Comparison of ENCODE assay signal across 9 cellular contexts in the genomic region with DNA sequence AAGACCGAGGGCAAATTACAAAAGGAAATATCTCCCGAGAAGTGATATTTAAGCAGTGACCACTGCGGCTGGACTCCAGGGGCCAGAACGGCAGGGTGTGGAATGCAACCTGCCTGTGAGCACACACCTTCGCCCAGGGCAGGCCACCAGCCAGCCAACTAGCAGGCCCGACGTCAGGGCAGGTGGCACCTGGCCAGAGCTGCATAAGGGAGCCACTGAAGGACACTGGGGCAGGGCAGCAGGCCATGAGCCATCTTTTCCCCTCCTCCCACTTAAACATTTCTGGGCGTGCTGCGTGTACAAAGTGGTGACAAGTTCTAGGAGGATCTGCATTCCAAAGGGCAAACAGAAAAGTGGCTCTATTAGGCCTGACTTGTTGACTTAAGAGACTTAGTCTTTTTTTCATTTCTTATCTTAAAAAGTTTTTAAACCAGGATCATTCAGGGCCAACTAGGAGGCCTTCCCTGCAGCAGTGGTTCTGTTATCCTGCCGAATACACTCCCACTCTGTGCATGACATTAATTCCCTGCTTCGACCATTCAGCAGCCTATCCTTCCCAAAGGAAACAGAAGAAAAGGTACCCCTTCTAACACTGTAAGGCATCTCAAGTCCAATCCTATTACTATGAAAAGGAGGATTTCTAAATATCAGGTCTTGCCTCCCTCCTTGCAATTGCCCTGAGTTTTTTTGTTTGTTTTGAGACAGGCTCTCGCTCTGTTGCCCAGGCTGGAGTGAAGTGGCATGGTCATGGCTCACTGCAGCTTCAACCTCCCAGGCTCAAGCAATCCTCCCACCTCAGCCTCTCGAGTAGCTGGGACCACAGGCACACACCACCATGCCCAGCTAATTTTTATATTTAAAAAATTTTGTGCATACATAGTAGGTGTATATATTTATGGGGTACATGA.
DNase-seq lines count a peak whose midpoint lies in the region; ATAC-seq lines count a peak whose summit lies in the region.
"Had no signal": no experiment of that assay in that cellular context is flagged by ENCODE, and none has a peak within 500 bp of the region (broad histone marks: within the 10 kb centered on the region; RNA-seq: fewer than 3 reads in every experiment).

No MANE protein-coding gene starts in this region.

- no peaks in the 10 kb centered on the region for H3K27me3 ChIP-seq in esophagus (ENCODE audit: control insufficient read depth in 1 of 2, insufficient read depth in 2 of 2, low read length in 2 of 2)

- 47 to 49% methylated on average over 13 of the region's 13 CpGs for WGBS in esophagus, 2 donors
- 48% methylated on average over 13 of the region's 13 CpGs for WGBS in urinary bladder

- DNase-seq in NCI-H510A treated with DMSO at 0.1 percent for 48 hours (lab: John Stamatoyannopoulos, UW): peak; percentile 93
- peak; percentile 47 for DNase-seq in midbrain (lab: John Stamatoyannopoulos, UW)
- no peak for DNase-seq in DMS153 treated with DMSO at 0.1 percent for 48 hours (lab: John Stamatoyannopoulos, UW; ENCODE audit: unreplicated experiment)
- DNase-seq: activated CD8-positive, alpha-beta T cell treated with anti-CD3 and anti-CD28 coated beads for 36 hours; NK-92 treated with Interleukin-12 subunit alpha and Interleukin-12 subunit beta, amount 100 ng/mL, for 24 hours had no signal

- peaks cover 0 to 24% of the 10 kb centered on the region in 2 donors for H3K36me3 ChIP-seq in esophagus (ENCODE audit: control insufficient read depth in 2 of 2, insufficient read depth in 2 of 2, low read length in 1 of 2)
- no peaks in the 10 kb centered on the region for H3K36me3 ChIP-seq in urinary bladder (ENCODE audit: insufficient read depth)

- H3K9me3 ChIP-seq in esophagus (ENCODE audit: control insufficient read depth in 2 of 2, insufficient read depth in 1 of 2, low read depth in 1 of 2, low read length in 1 of 2): no peaks in the 10 kb centered on the region

- H3K4me3 ChIP-seq in esophagus (ENCODE audit: low read depth in 1 of 2, low read length in 2 of 2) (peak overlapping the region in 1 of 2 donors; percentile 47), urinary bladder (ENCODE audit: low read depth, low read length) (no peak overlapping the region)

- H3K4me1 ChIP-seq in esophagus (ENCODE audit: control insufficient read depth in 2 of 2, insufficient read depth in 2 of 2, low read length in 1 of 2) (peaks cover 5 to 8% of the 10 kb centered on the region in 2 donors), urinary bladder (ENCODE audit: insufficient read depth) (no peaks in the 10 kb centered on the region)

- H3K27ac ChIP-seq in esophagus (ENCODE audit: low read depth in 2 of 2, low read length in 1 of 2) (peak overlapping the region; percentile 64 to 75), urinary bladder (ENCODE audit: low read depth) (peak overlapping the region; percentile 83)

- ATAC-seq in HG02588 (IDR thresholded peaks at IDR 0.05; ENCODE audit: unreplicated experiment): no peak
- ATAC-seq in GM19023 (IDR thresholded peaks at IDR 0.05; ENCODE audit: unreplicated experiment): no peak
- ATAC-seq: activated CD8-positive, alpha-beta T cell treated with anti-CD3 and anti-CD28 coated beads for 36 hours had no signal
